Comparison of ENCODE assay signal across 8 cellular contexts in the genomic region with DNA sequence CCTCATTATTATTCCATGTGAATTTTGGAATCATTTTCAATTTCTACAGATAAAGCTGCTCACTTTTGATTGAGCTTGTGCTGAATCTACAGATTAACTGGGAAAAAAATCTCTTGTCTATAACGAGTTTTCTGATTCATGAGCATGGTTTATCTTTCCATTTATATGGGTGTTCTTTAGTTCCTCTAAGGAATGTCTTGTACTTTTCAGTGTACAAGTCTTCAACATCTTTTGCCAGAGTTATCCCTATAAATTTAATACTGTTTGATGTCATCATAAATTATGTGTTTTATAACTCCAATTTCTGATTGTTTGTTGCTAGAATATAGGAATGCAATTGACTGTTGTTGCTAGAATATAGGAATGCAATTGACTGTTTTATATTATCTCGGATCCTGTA.
"Had no signal": no experiment of that assay in that cellular context is flagged by ENCODE, and none has a peak within 500 bp of the region (broad histone marks: within the 10 kb centered on the region; RNA-seq: fewer than 3 reads in every experiment).

No MANE protein-coding gene starts in this region.

- DNase-seq: GM23248, GOT3, H7, H9, HCEC 1CT, HFFc6 had no signal

- H3K4me3 ChIP-seq: GM23248, GM23338, HAP-1 had no signal

- H3K27ac ChIP-seq: GM23248 had no signal
